Comparison of ENCODE assay signal across 9 cellular contexts in genomic region chr2:231648579-231649174, GRCh38. TPM values are rescaled to one million over a fixed set of nuclear protein-coding genes. Genes with fewer than 3 reads are reported as not detected.
DNase-seq lines count a peak whose midpoint lies in the region; ATAC-seq and TF ChIP-seq lines count a peak whose summit lies in the region.
"Had no signal": no experiment of that assay in that cellular context is flagged by ENCODE, and none has a peak within 500 bp of the region (broad histone marks: within the 10 kb centered on the region; RNA-seq: fewer than 3 reads in every experiment).

No MANE protein-coding gene starts in this region.

- TF ChIP-seq POLR2A in erythroblast (IDR thresholded peaks at IDR 0.05; ENCODE audit: low read length): no peak

- DNase-seq in CD1c-positive myeloid dendritic cell (ENCODE audit: extremely low spot score) (peak; percentile 71), NCI-H2196 (lab: John Stamatoyannopoulos, UW; ENCODE audit: unreplicated experiment) (peak; percentile 81), erythroblast (lab: John Stamatoyannopoulos, UW) (peak; percentile 56 to 72)
- peak; percentile 66 for DNase-seq in activated CD4-positive, alpha-beta memory T cell treated with anti-CD3 and anti-CD28 coated beads, Interleukin-2, amount 10 ng/mL, durations not matched to agents 7 days and 5 days

- H3K27me3 Mint-ChIP-seq in activated CD4-positive, alpha-beta memory T cell treated with anti-CD3 and anti-CD28 coated beads, Interleukin-2, amount 10 ng/mL, durations not matched to agents 7 days and 5 days: peaks cover 2% of the 10 kb centered on the region
- H3K27me3 Mint-ChIP-seq: IgD-negative memory B cell had no signal

- peaks cover 5% of the 10 kb centered on the region for H3K4me1 Mint-ChIP-seq in activated CD4-positive, alpha-beta memory T cell treated with anti-CD3 and anti-CD28 coated beads, Interleukin-2, amount 10 ng/mL, durations not matched to agents 7 days and 5 days

- CTCF ChIA-PET in activated CD4-positive, alpha-beta memory T cell treated with anti-CD3 and anti-CD28 coated beads, Interleukin-2, amount 10 ng/mL, durations not matched to agents 7 days and 5 days (lab: Charles Lee): interaction anchor here (0.7 to 3.0 kb wide), 13 partner anchors 8 to 76 kb away, joined by 3 to 19 read pairs (median 4); no protein-coding TSS in a partner anchor

- no peaks in the 10 kb centered on the region for H3K9me3 Mint-ChIP-seq in activated CD4-positive, alpha-beta memory T cell treated with anti-CD3 and anti-CD28 coated beads, Interleukin-2, amount 10 ng/mL, durations not matched to agents 7 days and 5 days
- H3K9me3 Mint-ChIP-seq: IgD-negative memory B cell had no signal

- POLR2A ChIA-PET in activated CD4-positive, alpha-beta memory T cell treated with anti-CD3 and anti-CD28 coated beads, Interleukin-2, amount 10 ng/mL, durations not matched to agents 7 days and 5 days (lab: Charles Lee): interaction anchor here (1.0 kb wide), 1 partner anchor 27 kb away, joined by 3 read pairs; no protein-coding TSS in a partner anchor

- H3K9ac ChIP-seq in neural cell (ENCODE audit: low read length): no peak overlapping the region

- no peaks in the 10 kb centered on the region for H4K20me1 ChIP-seq in neural cell (ENCODE audit: insufficient read depth)

- H3K27me3 ChIP-seq in neural cell (ENCODE audit: insufficient read depth, low read depth, low read length): no peaks in the 10 kb centered on the region

- peak; percentile 55 for ATAC-seq in GM21515 (IDR thresholded peaks at IDR 0.05; ENCODE audit: unreplicated experiment)
- ATAC-seq in HG03025 (IDR thresholded peaks at IDR 0.05; ENCODE audit: low FRiP score, unreplicated experiment): no peak
- no peak for ATAC-seq in GM18870 (IDR thresholded peaks at IDR 0.05; ENCODE audit: unreplicated experiment)

- TF ChIP-seq CTCF in neural cell (IDR thresholded peaks at IDR 0.05; ENCODE audit: poor library complexity, severe bottlenecking): peak; percentile 37

- H3K4me3 ChIP-seq in neural cell (ENCODE audit: low read length): no peak overlapping the region

- H3K9me3 ChIP-seq in neural cell (ENCODE audit: low read length): no peaks in the 10 kb centered on the region

- no peaks in the 10 kb centered on the region for H3F3A ChIP-seq in neural cell (ENCODE audit: insufficient read depth, low read length, poor library complexity, severe bottlenecking)

- no peak overlapping the region for H2AFZ ChIP-seq in neural cell (ENCODE audit: low read depth, low read length)

- H3K9me2 ChIP-seq in neural cell (ENCODE audit: insufficient read depth, low read length): no peaks in the 10 kb centered on the region

- no peaks in the 10 kb centered on the region for H3K36me3 Mint-ChIP-seq in activated CD4-positive, alpha-beta memory T cell treated with anti-CD3 and anti-CD28 coated beads, Interleukin-2, amount 10 ng/mL, durations not matched to agents 7 days and 5 days (ENCODE audit: low read depth)
- H3K36me3 Mint-ChIP-seq: IgD-negative memory B cell had no signal

- H3K27ac ChIP-seq in neural cell (ENCODE audit: low read length): no peak overlapping the region

- H3K27ac Mint-ChIP-seq in activated CD4-positive, alpha-beta memory T cell treated with anti-CD3 and anti-CD28 coated beads, Interleukin-2, amount 10 ng/mL, durations not matched to agents 7 days and 5 days: no peak overlapping the region
- H3K27ac Mint-ChIP-seq: IgD-negative memory B cell had no signal

- no peak overlapping the region for H3K4me3 Mint-ChIP-seq in activated CD4-positive, alpha-beta memory T cell treated with anti-CD3 and anti-CD28 coated beads, Interleukin-2, amount 10 ng/mL, durations not matched to agents 7 days and 5 days

- no peak overlapping the region for H3K4me2 ChIP-seq in neural cell (ENCODE audit: low read length)

- H3K36me3 ChIP-seq in neural cell (ENCODE audit: insufficient read depth, low read length): no peaks in the 10 kb centered on the region

- TF ChIP-seq RAD21 in neural cell (conservative IDR thresholded peaks at IDR 0.05): no peak

- no peaks in the 10 kb centered on the region for H3K79me2 ChIP-seq in neural cell (replicated peaks; ENCODE audit: insufficient read depth, low read length)

- no peak for TF ChIP-seq EP300 in neural cell (conservative IDR thresholded peaks at IDR 0.05; ENCODE audit: poor library complexity, severe bottlenecking)

TF ChIP-seq in neural cell, 6 proteins besides CTCF, POLR2A, EP300 and RAD21:
- TF ChIP-seq EZH2 (IDR thresholded peaks at IDR 0.05; ENCODE audit: borderline replicate concordance, insufficient read depth, low read length, poor library complexity, severe bottlenecking) (no peak), SMC3 (conservative IDR thresholded peaks at IDR 0.05; ENCODE audit: poor library complexity) (no peak), POLR2AphosphoS5 (IDR thresholded peaks at IDR 0.05) (no peak), TAF1 (IDR thresholded peaks at IDR 0.05; ENCODE audit: low read depth) (no peak), MXI1 (conservative IDR thresholded peaks at IDR 0.05; ENCODE audit: poor library complexity, severe bottlenecking) (no peak)
- TF ChIP-seq, protein P1, sequence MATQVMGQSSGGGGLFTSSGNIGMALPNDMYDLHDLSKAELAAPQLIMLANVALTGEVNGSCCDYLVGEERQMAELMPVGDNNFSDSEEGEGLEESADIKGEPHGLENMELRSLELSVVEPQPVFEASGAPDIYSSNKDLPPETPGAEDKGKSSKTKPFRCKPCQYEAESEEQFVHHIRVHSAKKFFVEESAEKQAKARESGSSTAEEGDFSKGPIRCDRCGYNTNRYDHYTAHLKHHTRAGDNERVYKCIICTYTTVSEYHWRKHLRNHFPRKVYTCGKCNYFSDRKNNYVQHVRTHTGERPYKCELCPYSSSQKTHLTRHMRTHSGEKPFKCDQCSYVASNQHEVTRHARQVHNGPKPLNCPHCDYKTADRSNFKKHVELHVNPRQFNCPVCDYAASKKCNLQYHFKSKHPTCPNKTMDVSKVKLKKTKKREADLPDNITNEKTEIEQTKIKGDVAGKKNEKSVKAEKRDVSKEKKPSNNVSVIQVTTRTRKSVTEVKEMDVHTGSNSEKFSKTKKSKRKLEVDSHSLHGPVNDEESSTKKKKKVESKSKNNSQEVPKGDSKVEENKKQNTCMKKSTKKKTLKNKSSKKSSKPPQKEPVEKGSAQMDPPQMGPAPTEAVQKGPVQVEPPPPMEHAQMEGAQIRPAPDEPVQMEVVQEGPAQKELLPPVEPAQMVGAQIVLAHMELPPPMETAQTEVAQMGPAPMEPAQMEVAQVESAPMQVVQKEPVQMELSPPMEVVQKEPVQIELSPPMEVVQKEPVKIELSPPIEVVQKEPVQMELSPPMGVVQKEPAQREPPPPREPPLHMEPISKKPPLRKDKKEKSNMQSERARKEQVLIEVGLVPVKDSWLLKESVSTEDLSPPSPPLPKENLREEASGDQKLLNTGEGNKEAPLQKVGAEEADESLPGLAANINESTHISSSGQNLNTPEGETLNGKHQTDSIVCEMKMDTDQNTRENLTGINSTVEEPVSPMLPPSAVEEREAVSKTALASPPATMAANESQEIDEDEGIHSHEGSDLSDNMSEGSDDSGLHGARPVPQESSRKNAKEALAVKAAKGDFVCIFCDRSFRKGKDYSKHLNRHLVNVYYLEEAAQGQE (IDR thresholded peaks at IDR 0.05; ENCODE audit: borderline replicate concordance): no peak

RNA-seq across cellular contexts. Expression of gene TEX44, which starts 56.0 kb away (rescaled TPM):
- not detected for total RNA-seq in activated CD4-positive, alpha-beta memory T cell treated with anti-CD3 and anti-CD28 coated beads, Interleukin-2, amount 10 ng/mL, durations not matched to agents 7 days and 5 days
- polyA plus RNA-seq in neural cell: not detected in 2 replicates
- not detected in 2 replicates for polyA minus RNA-seq in neural cell
- polyA plus RNA-seq: IgD-negative memory B cell had no signal

RNA-seq across cellular contexts. Expression of gene PTMA, which starts 59.6 kb away (rescaled TPM):
- 1,000 to 10,000 TPM; 1,300 to 1,326 TPM for total RNA-seq in activated CD4-positive, alpha-beta memory T cell treated with anti-CD3 and anti-CD28 coated beads, Interleukin-2, amount 10 ng/mL, durations not matched to agents 7 days and 5 days
- 1,579 and 2,091 TPM in 2 replicates for polyA plus RNA-seq in neural cell
- 690 and 761 TPM in 2 replicates for polyA minus RNA-seq in neural cell
